In genomic region chrX:56113785-56114436, GRCh38 we compare ENCODE assay signal across 16 cellular contexts.
"Had no signal": no experiment of that assay in that cellular context is flagged by ENCODE, and none has a peak within 500 bp of the region (broad histone marks: within the 10 kb centered on the region; RNA-seq: fewer than 3 reads in every experiment).

No MANE protein-coding gene starts in this region.

- ATAC-seq: body of pancreas; naive thymus-derived CD4-positive, alpha-beta T cell; right cardiac atrium; stimulated activated memory B cell treated with anti-CD40 and anti-IgM and Interleukin-4, amounts not matched to agents 10 μg/mL and 1 μg/mL and 100 μg/mL, for 72 hours had no signal

- DNase-seq: activated CD4-positive, alpha-beta T cell treated with anti-CD3 and anti-CD28 coated beads, Interleukin-2, amount 50 U/mL, for 4 hours; activated CD4-positive, CD25-positive, alpha-beta regulatory T cell treated with anti-CD3 and anti-CD28 coated beads, Interleukin-2, amount 50 U/mL, for 72 hours; activated effector memory CD4-positive, alpha-beta T cell treated with Interleukin-2 at 50 U/mL for 16 hours; activated T-cell treated with anti-CD3 and anti-CD28 coated beads, Interleukin-2, amount 50 U/mL, for 1 hour; amniotic stem cell; body of pancreas; glutamatergic neuron; kidney glomerular epithelial cell; lower lobe of right lung; naive thymus-derived CD4-positive, alpha-beta T cell; small intestine; substantia nigra had no signal

- H3K9me3 ChIP-seq: body of pancreas, esophagus muscularis mucosa, lower lobe of right lung, neutrophil had no signal

- H3K27me3 ChIP-seq: body of pancreas, esophagus muscularis mucosa, neutrophil had no signal

- H3K4me1 ChIP-seq: body of pancreas, esophagus muscularis mucosa, lower lobe of right lung had no signal

- H3K4me3 ChIP-seq: body of pancreas, esophagus muscularis mucosa, lower lobe of right lung had no signal

- H3K36me3 ChIP-seq: esophagus muscularis mucosa, lower lobe of right lung, neutrophil had no signal

- H3K27ac ChIP-seq: body of pancreas, esophagus muscularis mucosa, lower lobe of right lung, neutrophil had no signal
